ENCODE assay signal across 29 cellular contexts in the genomic region with DNA sequence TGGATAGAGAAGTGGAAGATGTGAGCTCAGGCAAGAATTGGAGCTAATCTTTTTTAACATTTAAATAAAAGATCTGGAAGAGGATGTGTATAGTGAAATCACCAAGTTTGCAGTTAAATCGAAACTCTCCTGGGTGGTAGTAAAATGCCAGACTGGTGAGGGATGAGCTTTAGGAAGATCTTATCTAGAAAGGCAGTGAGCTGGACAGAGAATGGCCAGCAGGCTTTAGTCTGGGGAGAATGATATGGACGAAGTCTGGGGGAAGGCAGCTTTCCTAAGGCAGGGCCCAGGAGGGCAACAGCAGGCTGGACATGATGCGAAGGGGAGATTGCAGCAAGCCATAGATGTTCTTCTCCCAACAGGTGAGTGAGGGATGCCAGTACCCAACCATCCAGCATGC. TPM values are rescaled to one million over a fixed set of nuclear protein-coding genes. Genes with fewer than 3 reads are reported as not detected.
"Had no signal": no experiment of that assay in that cellular context is flagged by ENCODE, and none has a peak within 500 bp of the region (broad histone marks: within the 10 kb centered on the region; RNA-seq: fewer than 3 reads in every experiment).

No MANE protein-coding gene starts in this region.

- H3K36me3 ChIP-seq: stomach, suprapubic skin, thoracic aorta, thyroid gland, tibial artery, tibial nerve, transverse colon, upper lobe of left lung, upper lobe of right lung, uterus, vagina had no signal

- DNase-seq: stimulated activated CD4-positive, alpha-beta T cell treated with anti-CD3 and anti-CD28 coated beads, Interleukin-2, amount 100 ng/mL, for 48 hours; stimulated activated CD4-positive, alpha-beta T cell treated with anti-CD3 and anti-CD28 coated beads, Interleukin-4, amount 100 ng/mL, for 1 hour; stimulated activated CD4-positive, alpha-beta T cell treated with anti-CD3 and anti-CD28 coated beads, Interleukin-4, amount 100 ng/mL, for 24 hours; stimulated activated CD4-positive, alpha-beta T cell treated with anti-CD3 and anti-CD28 coated beads, Interleukin-4, amount 100 ng/mL, for 4 hours; stimulated activated CD8-positive, alpha-beta memory T cell treated with anti-CD3 and anti-CD28 coated beads, Interleukin-4, amount 100 ng/mL, for 48 hours; stimulated activated naive B cell treated with anti-CD40 and anti-IgM and Interleukin-4, amounts not matched to agents 10 μg/mL and 1 μg/mL and 100 μg/mL, for 72 hours; stimulated activated naive CD4-positive, alpha-beta T cell; stimulated activated naive CD4-positive, alpha-beta T cell treated with Interleukin-2 at 50 U/mL for 16 hours; stimulated activated naive CD8-positive, alpha-beta T cell treated with anti-CD3 and anti-CD28 coated beads, Interleukin-15, amount 100 ng/mL, for 72 hours; stimulated activated naive CD8-positive, alpha-beta T cell treated with anti-CD3 and anti-CD28 coated beads, Interleukin-15, Interleukin-2, amounts not matched to agents 100 U/mL and 50 U/mL, for 24 hours; stomach; substantia nigra; testis; thyroid gland; tibial artery; transverse colon; trophoblast cell; upper lobe of left lung; upper lobe of right lung; uterus had no signal

- H3K9me3 ChIP-seq: stomach, suprapubic skin, testis, thoracic aorta, thyroid gland, tibial artery, tibial nerve, transverse colon, upper lobe of left lung, upper lobe of right lung, uterus, vagina had no signal

- H3K36me3 Mint-ChIP-seq: stimulated activated effector memory CD8-positive, alpha-beta T cell treated with anti-CD3 and anti-CD28 coated beads, Interleukin-12 subunit alpha, Interleukin-12 subunit beta, amount 100 ng/mL, for 72 hours; stimulated activated memory B cell treated with anti-CD40 and anti-IgM and Interleukin-4, amounts not matched to agents 10 μg/mL and 1 μg/mL and 100 μg/mL, for 72 hours; type B pancreatic cell had no signal

- H3K4me3 Mint-ChIP-seq: stimulated activated effector memory CD8-positive, alpha-beta T cell treated with anti-CD3 and anti-CD28 coated beads, Interleukin-12 subunit alpha, Interleukin-12 subunit beta, amount 100 ng/mL, for 72 hours; stimulated activated memory B cell treated with anti-CD40 and anti-IgM and Interleukin-4, amounts not matched to agents 10 μg/mL and 1 μg/mL and 100 μg/mL, for 72 hours; stimulated activated naive B cell treated with anti-CD40 and anti-IgM and Interleukin-4, amounts not matched to agents 10 μg/mL and 1 μg/mL and 100 μg/mL, for 72 hours; stimulated activated naive CD8-positive, alpha-beta T cell treated with anti-CD3 and anti-CD28 coated beads, Interleukin-15, amount 100 ng/mL, for 72 hours; stimulated activated naive CD8-positive, alpha-beta T cell treated with anti-CD3 and anti-CD28 coated beads, Interleukin-15, Interleukin-2, amounts not matched to agents 100 ng/mL and 50 ng/mL, for 24 hours; type B pancreatic cell had no signal

- H3K9me3 Mint-ChIP-seq: stimulated activated effector memory CD8-positive, alpha-beta T cell treated with anti-CD3 and anti-CD28 coated beads, Interleukin-12 subunit alpha, Interleukin-12 subunit beta, amount 100 ng/mL, for 72 hours; stimulated activated memory B cell treated with anti-CD40 and anti-IgM and Interleukin-4, amounts not matched to agents 10 μg/mL and 1 μg/mL and 100 μg/mL, for 72 hours; stimulated activated naive B cell treated with anti-CD40 and anti-IgM and Interleukin-4, amounts not matched to agents 10 μg/mL and 1 μg/mL and 100 μg/mL, for 72 hours; stimulated activated naive CD8-positive, alpha-beta T cell treated with anti-CD3 and anti-CD28 coated beads, Interleukin-15, amount 100 ng/mL, for 72 hours; stimulated activated naive CD8-positive, alpha-beta T cell treated with anti-CD3 and anti-CD28 coated beads, Interleukin-15, Interleukin-2, amounts not matched to agents 100 ng/mL and 50 ng/mL, for 24 hours; type B pancreatic cell had no signal

- ATAC-seq: stimulated activated effector memory CD8-positive, alpha-beta T cell treated with anti-CD3 and anti-CD28 coated beads, Interleukin-12 subunit alpha, Interleukin-12 subunit beta, amount 100 ng/mL, for 72 hours; stimulated activated memory B cell treated with anti-CD40 and anti-IgM and Interleukin-4, amounts not matched to agents 10 μg/mL and 1 μg/mL and 100 μg/mL, for 72 hours; stimulated activated naive B cell treated with anti-CD40 and anti-IgM and Interleukin-4, amounts not matched to agents 10 μg/mL and 1 μg/mL and 100 μg/mL, for 72 hours; stimulated activated naive CD8-positive, alpha-beta T cell treated with anti-CD3 and anti-CD28 coated beads, Interleukin-15, amount 100 ng/mL, for 72 hours; stimulated activated naive CD8-positive, alpha-beta T cell treated with anti-CD3 and anti-CD28 coated beads, Interleukin-15, Interleukin-2, amounts not matched to agents 100 U/mL and 50 U/mL, for 24 hours; upper lobe of right lung had no signal

- H3K27me3 ChIP-seq: testis, thyroid gland, uterus, vagina had no signal

- H3K4me1 Mint-ChIP-seq: stimulated activated effector memory CD8-positive, alpha-beta T cell treated with anti-CD3 and anti-CD28 coated beads, Interleukin-12 subunit alpha, Interleukin-12 subunit beta, amount 100 ng/mL, for 72 hours had no signal

- H3K27ac Mint-ChIP-seq: stimulated activated effector memory CD8-positive, alpha-beta T cell treated with anti-CD3 and anti-CD28 coated beads, Interleukin-12 subunit alpha, Interleukin-12 subunit beta, amount 100 ng/mL, for 72 hours; stimulated activated memory B cell treated with anti-CD40 and anti-IgM and Interleukin-4, amounts not matched to agents 10 μg/mL and 1 μg/mL and 100 μg/mL, for 72 hours; stimulated activated naive B cell treated with anti-CD40 and anti-IgM and Interleukin-4, amounts not matched to agents 10 μg/mL and 1 μg/mL and 100 μg/mL, for 72 hours; stimulated activated naive CD8-positive, alpha-beta T cell treated with anti-CD3 and anti-CD28 coated beads, Interleukin-15, amount 100 ng/mL, for 72 hours; stimulated activated naive CD8-positive, alpha-beta T cell treated with anti-CD3 and anti-CD28 coated beads, Interleukin-15, Interleukin-2, amounts not matched to agents 100 ng/mL and 50 ng/mL, for 24 hours; type B pancreatic cell had no signal

- H3K4me1 ChIP-seq: stomach, suprapubic skin, testis, thyroid gland, tibial artery, tibial nerve, transverse colon, upper lobe of left lung, upper lobe of right lung, uterus, vagina had no signal

- H3K4me3 ChIP-seq: stomach, suprapubic skin, testis, thoracic aorta, thyroid gland, tibial artery, tibial nerve, transverse colon, upper lobe of left lung, upper lobe of right lung, uterus, vagina had no signal

- H3K27ac ChIP-seq: stomach, suprapubic skin, testis, thoracic aorta, thyroid gland, tibial artery, tibial nerve, transverse colon, upper lobe of left lung, upper lobe of right lung, uterus, vagina had no signal

RNA-seq across cellular contexts. Expression of a gene that starts 25.6 kb away (rescaled TPM):
- total RNA-seq: suprapubic skin, thoracic aorta, tibial nerve, ureter, vagina had no signal
